17 cellular contexts compared by ENCODE assay signal in the genomic region with DNA sequence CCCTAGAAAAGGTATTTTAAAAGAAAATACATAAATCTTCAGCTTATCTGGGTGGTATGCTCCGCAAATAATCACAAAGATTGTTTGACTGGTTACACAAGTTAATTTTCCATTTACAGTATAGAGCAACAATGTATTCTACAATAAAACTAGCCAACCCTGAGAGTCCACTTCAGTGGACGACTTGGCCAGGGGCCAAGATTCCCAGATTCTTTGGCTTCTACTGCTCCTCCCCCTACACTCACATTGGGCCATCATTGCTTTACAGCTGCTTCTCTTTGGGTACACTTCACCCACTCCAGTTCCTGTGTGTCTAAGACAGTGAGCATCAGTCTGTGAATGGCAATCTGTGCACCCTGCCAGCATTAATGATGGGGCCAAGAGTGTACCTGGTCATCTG. TPM values are rescaled to one million over a fixed set of nuclear protein-coding genes. Genes with fewer than 3 reads are reported as not detected.
DNase-seq lines count a peak whose midpoint lies in the region; TF ChIP-seq lines count a peak whose summit lies in the region.
"Had no signal": no experiment of that assay in that cellular context is flagged by ENCODE, and none has a peak within 500 bp of the region (broad histone marks: within the 10 kb centered on the region; RNA-seq: fewer than 3 reads in every experiment).

No MANE protein-coding gene starts in this region.

- H3K9ac ChIP-seq in subcutaneous abdominal adipose tissue (ENCODE audit: low read length in 5 of 5): no peak overlapping the region

- TF ChIP-seq CTCF in kidney epithelial cell (IDR thresholded peaks at IDR 0.05; ENCODE audit: insufficient read depth, low read length, poor library complexity, severe bottlenecking): no peak

- peaks cover 6% of the 10 kb centered on the region for H3K27me3 Mint-ChIP-seq in activated CD4-positive, alpha-beta memory T cell treated with anti-CD3 and anti-CD28 coated beads for 36 hours
- H3K27me3 Mint-ChIP-seq: activated CD8-positive, alpha-beta memory T cell treated with anti-CD3 and anti-CD28 coated beads, Interleukin-2, amount 10 ng/mL, durations not matched to agents 7 days and 5 days had no signal

- no peak overlapping the region for H3K4me3 ChIP-seq in kidney epithelial cell (ENCODE audit: low read depth, low read length)
- H3K4me3 ChIP-seq in subcutaneous abdominal adipose tissue (ENCODE audit: low read depth in 1 of 5, low read length in 5 of 5): no peak overlapping the region
- H3K4me3 ChIP-seq: dorsolateral prefrontal cortex had no signal

- H3K36me3 ChIP-seq in kidney epithelial cell (ENCODE audit: control insufficient read depth, insufficient read depth, low read length) (no peaks in the 10 kb centered on the region), subcutaneous abdominal adipose tissue (ENCODE audit: control insufficient read depth in 5 of 5, insufficient read depth in 5 of 5, low read length in 5 of 5) (peaks cover 4 to 15% (median 14%) of the 10 kb centered on the region in 5 donors)
- H3K36me3 ChIP-seq: neutrophil had no signal

- H3K4me1 ChIP-seq in subcutaneous abdominal adipose tissue (ENCODE audit: control insufficient read depth in 5 of 5, insufficient read depth in 5 of 5, low read length in 5 of 5): peaks cover 5 to 59% (median 30%) of the 10 kb centered on the region in 5 donors

- peak overlapping the region; percentile 63 for H3K27ac ChIP-seq in subcutaneous abdominal adipose tissue (ENCODE audit: low read depth, low read length)
- H3K27ac ChIP-seq: dorsolateral prefrontal cortex, neutrophil had no signal

- no peaks in the 10 kb centered on the region for H3K36me3 Mint-ChIP-seq in activated CD4-positive, alpha-beta memory T cell treated with anti-CD3 and anti-CD28 coated beads for 36 hours
- H3K36me3 Mint-ChIP-seq: activated CD8-positive, alpha-beta memory T cell treated with anti-CD3 and anti-CD28 coated beads, Interleukin-2, amount 10 ng/mL, durations not matched to agents 7 days and 5 days had no signal

- H3K27me3 ChIP-seq in kidney epithelial cell (ENCODE audit: control insufficient read depth, insufficient read depth, low read length) (no peaks in the 10 kb centered on the region), subcutaneous abdominal adipose tissue (ENCODE audit: control insufficient read depth in 5 of 5, insufficient read depth in 4 of 5, low read length in 5 of 5) (no peaks in the 10 kb centered on the region)
- H3K27me3 ChIP-seq: dorsolateral prefrontal cortex, neutrophil had no signal

- CTCF ChIA-PET in activated CD4-positive, alpha-beta memory T cell treated with anti-CD3 and anti-CD28 coated beads for 36 hours (lab: Charles Lee): no interaction called here

- no peaks in the 10 kb centered on the region for H3K9me3 Mint-ChIP-seq in activated CD4-positive, alpha-beta memory T cell treated with anti-CD3 and anti-CD28 coated beads for 36 hours

- H3K9me3 ChIP-seq in subcutaneous abdominal adipose tissue (ENCODE audit: control insufficient read depth in 5 of 5, low read length in 5 of 5): peaks cover 0 to 5% (median 1%) of the 10 kb centered on the region in 5 donors
- H3K9me3 ChIP-seq: neutrophil had no signal

- no peak overlapping the region for H3K4me3 Mint-ChIP-seq in activated CD4-positive, alpha-beta memory T cell treated with anti-CD3 and anti-CD28 coated beads for 36 hours
- H3K4me3 Mint-ChIP-seq: activated CD8-positive, alpha-beta memory T cell treated with anti-CD3 and anti-CD28 coated beads, Interleukin-2, amount 10 ng/mL, durations not matched to agents 7 days and 5 days had no signal

- no peak overlapping the region for H3K27ac Mint-ChIP-seq in activated CD4-positive, alpha-beta memory T cell treated with anti-CD3 and anti-CD28 coated beads for 36 hours
- H3K27ac Mint-ChIP-seq: activated CD8-positive, alpha-beta memory T cell treated with anti-CD3 and anti-CD28 coated beads, Interleukin-2, amount 10 ng/mL, durations not matched to agents 7 days and 5 days had no signal

- POLR2A ChIA-PET in activated CD4-positive, alpha-beta memory T cell treated with anti-CD3 and anti-CD28 coated beads for 36 hours (lab: Charles Lee): no interaction called here

- intact Hi-C loops in activated CD4-positive, alpha-beta memory T cell treated with anti-CD3 and anti-CD28 coated beads for 36 hours (cut with micrococcal nuclease): no loop called here

- no peaks in the 10 kb centered on the region for H3K4me1 Mint-ChIP-seq in activated CD4-positive, alpha-beta memory T cell treated with anti-CD3 and anti-CD28 coated beads for 36 hours (ENCODE audit: low read depth)
- H3K4me1 Mint-ChIP-seq: activated CD8-positive, alpha-beta memory T cell treated with anti-CD3 and anti-CD28 coated beads, Interleukin-2, amount 10 ng/mL, durations not matched to agents 7 days and 5 days had no signal

- peak; percentile 94 for DNase-seq in SIG-M5 treated with dmso at 0.1 percent for 504 hours (lab: John Stamatoyannopoulos, UW; ENCODE audit: unreplicated experiment)
- DNase-seq in SIG-M5 (lab: John Stamatoyannopoulos, UW): no peak
- peak; percentile 68 for DNase-seq in NCI-H510A treated with DMSO at 0.1 percent for 48 hours (lab: John Stamatoyannopoulos, UW)
- DNase-seq in kidney epithelial cell (ENCODE audit: low read depth): peak; percentile 39
- DNase-seq in NCI-H1694 (lab: John Stamatoyannopoulos, UW): no peak
- DNase-seq in activated CD4-positive, alpha-beta memory T cell treated with anti-CD3 and anti-CD28 coated beads for 36 hours: no peak
- no peak for DNase-seq in NCI-H2107 (lab: John Stamatoyannopoulos, UW)
- DNase-seq: activated CD8-positive, alpha-beta memory T cell treated with anti-CD3 and anti-CD28 coated beads, Interleukin-2, amount 10 ng/mL, durations not matched to agents 7 days and 5 days; activated gamma-delta T cell treated with Interleukin-2 at 50 U/mL for 16 hours; dorsolateral prefrontal cortex; H7; Kasumi-1; NCI-H2081 treated with DMSO at 0.1 percent for 48 hours; stimulated activated naive CD8-positive, alpha-beta T cell treated with anti-CD3 and anti-CD28 coated beads, Interleukin-15, Interleukin-2, amounts not matched to agents 100 U/mL and 50 U/mL, for 24 hours; SW 1271 had no signal

RNA-seq across cellular contexts. Expression of gene PRICKLE2, which starts 17.2 kb away (rescaled TPM):
- 10.8 and 13.7 TPM in 2 replicates for total RNA-seq in kidney epithelial cell
- total RNA-seq in activated CD4-positive, alpha-beta memory T cell treated with anti-CD3 and anti-CD28 coated beads for 36 hours: not detected
- total RNA-seq: activated CD8-positive, alpha-beta memory T cell treated with anti-CD3 and anti-CD28 coated beads, Interleukin-2, amount 10 ng/mL, durations not matched to agents 7 days and 5 days had no signal

Comparison
In these comparisons a context has a peak if more than half of its experiments do, and no peak if none do; other contexts are left out.
1. DNase-seq: peak in SIG-M5 treated with dmso at 0.1 percent for 504 hours (single experiment), NCI-H510A treated with DMSO at 0.1 percent for 48 hours (single experiment) and kidney epithelial cell (single experiment); none in SIG-M5 (single experiment), NCI-H1694 (single experiment), activated CD4-positive, alpha-beta memory T cell treated with anti-CD3 and anti-CD28 coated beads for 36 hours (single experiment) and NCI-H2107 (single experiment).
2. RNA of gene PRICKLE2, which starts 17.2 kb away (total RNA-seq): 10.8 to 13.7 TPM in kidney epithelial cell; not detected in activated CD4-positive, alpha-beta memory T cell treated with anti-CD3 and anti-CD28 coated beads for 36 hours; every median in the first group is over 10 times any median in the second.